ENCODE assay signal across 21 cellular contexts in the genomic region with DNA sequence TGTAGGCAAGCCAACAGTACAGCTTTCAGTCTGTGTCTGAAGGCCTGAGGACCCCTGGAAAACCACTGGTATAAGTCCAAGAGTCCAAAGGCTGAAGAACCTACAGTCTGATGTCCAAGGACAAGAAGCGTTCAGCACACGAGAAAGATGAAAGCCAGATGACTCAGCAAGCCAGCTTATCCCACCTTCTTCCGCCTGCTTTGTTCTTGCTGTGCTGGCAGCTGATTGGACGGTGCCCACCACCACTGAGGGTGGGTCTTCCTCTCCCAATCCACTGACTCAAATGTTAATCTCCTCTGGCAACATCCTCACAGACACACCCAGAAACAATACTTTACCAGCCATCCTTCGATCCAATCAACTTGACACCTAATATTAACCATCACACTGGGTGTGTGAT. TPM values are rescaled to one million over a fixed set of nuclear protein-coding genes. Genes with fewer than 3 reads are reported as not detected.
"Had no signal": no experiment of that assay in that cellular context is flagged by ENCODE, and none has a peak within 500 bp of the region (broad histone marks: within the 10 kb centered on the region; RNA-seq: fewer than 3 reads in every experiment).

No MANE protein-coding gene starts in this region.

- H3K9me3 Mint-ChIP-seq: dendritic cell treated with granulocyte-macrophage colony-stimulating factor and Interleukin-4, amounts not matched to agents 40 ng/mL and 50 ng/mL, for 4 days; stimulated activated naive CD8-positive, alpha-beta T cell treated with anti-CD3 and anti-CD28 coated beads, Interleukin-15, Interleukin-2, amounts not matched to agents 100 ng/mL and 50 ng/mL, for 24 hours had no signal

- ATAC-seq: activated CD4-positive, alpha-beta T cell treated with anti-CD3 and anti-CD28 coated beads for 36 hours; psoas muscle; right cardiac atrium had no signal

- DNase-seq: activated CD4-positive, alpha-beta T cell treated with anti-CD3 and anti-CD28 coated beads for 36 hours; activated CD4-positive, alpha-beta T cell treated with anti-CD3 and anti-CD28 coated beads, Interleukin-2, amount 50 U/mL, for 48 hours; activated gamma-delta T cell; amniotic stem cell; effector CD8-positive, alpha-beta T cell; hippocampal formation; kidney; left ventricle myocardium inferior; mammary epithelial cell; ovary; psoas muscle; right cardiac atrium; T-helper 2 cell had no signal

- H3K27me3 ChIP-seq: cardiac muscle cell, esophagus muscularis mucosa, ovary, tibial nerve had no signal

- H3K4me3 ChIP-seq: cardiac muscle cell, esophagus muscularis mucosa, left ventricle myocardium inferior, ovary, psoas muscle, skin epidermis, tibial nerve had no signal

- H3K4me1 Mint-ChIP-seq: activated CD4-positive, alpha-beta T cell treated with anti-CD3 and anti-CD28 coated beads for 36 hours had no signal

- H3K4me3 Mint-ChIP-seq: activated CD4-positive, alpha-beta T cell treated with anti-CD3 and anti-CD28 coated beads for 36 hours; activated naive CD8-positive, alpha-beta T cell; dendritic cell treated with granulocyte-macrophage colony-stimulating factor and Interleukin-4, amounts not matched to agents 40 ng/mL and 50 ng/mL, for 4 days; stimulated activated naive CD8-positive, alpha-beta T cell treated with anti-CD3 and anti-CD28 coated beads, Interleukin-15, Interleukin-2, amounts not matched to agents 100 ng/mL and 50 ng/mL, for 24 hours had no signal

- H3K27ac Mint-ChIP-seq: activated CD4-positive, alpha-beta T cell treated with anti-CD3 and anti-CD28 coated beads for 36 hours; activated naive CD8-positive, alpha-beta T cell; dendritic cell treated with granulocyte-macrophage colony-stimulating factor and Interleukin-4, amounts not matched to agents 40 ng/mL and 50 ng/mL, for 4 days; stimulated activated naive CD8-positive, alpha-beta T cell treated with anti-CD3 and anti-CD28 coated beads, Interleukin-15, Interleukin-2, amounts not matched to agents 100 ng/mL and 50 ng/mL, for 24 hours had no signal

- H3K4me1 ChIP-seq: esophagus muscularis mucosa, left ventricle myocardium inferior, psoas muscle, tibial nerve had no signal

- H3K27me3 Mint-ChIP-seq: activated CD4-positive, alpha-beta T cell treated with anti-CD3 and anti-CD28 coated beads for 36 hours; activated naive CD8-positive, alpha-beta T cell; dendritic cell treated with granulocyte-macrophage colony-stimulating factor and Interleukin-4, amounts not matched to agents 40 ng/mL and 50 ng/mL, for 4 days; stimulated activated naive CD8-positive, alpha-beta T cell treated with anti-CD3 and anti-CD28 coated beads, Interleukin-15, Interleukin-2, amounts not matched to agents 100 ng/mL and 50 ng/mL, for 24 hours had no signal

- H3K36me3 Mint-ChIP-seq: activated naive CD8-positive, alpha-beta T cell had no signal

- H3K27ac ChIP-seq: cardiac muscle cell, esophagus muscularis mucosa, left ventricle myocardium inferior, ovary, psoas muscle, skin epidermis, tibial nerve had no signal

- H3K36me3 ChIP-seq: cardiac muscle cell, esophagus muscularis mucosa, left ventricle myocardium inferior, ovary, tibial nerve had no signal

- H3K9me3 ChIP-seq: esophagus muscularis mucosa, left ventricle myocardium inferior, ovary, psoas muscle, tibial nerve had no signal

RNA-seq across cellular contexts. Expression of a gene that starts 59.0 kb away (rescaled TPM):
- total RNA-seq: activated CD4-positive, alpha-beta T cell treated with anti-CD3 and anti-CD28 coated beads for 36 hours; endothelial cell of umbilical vein had no signal
- polyA plus RNA-seq: endothelial cell of umbilical vein had no signal
